ENCODE assay signal across 1 cellular context in the genomic region with DNA sequence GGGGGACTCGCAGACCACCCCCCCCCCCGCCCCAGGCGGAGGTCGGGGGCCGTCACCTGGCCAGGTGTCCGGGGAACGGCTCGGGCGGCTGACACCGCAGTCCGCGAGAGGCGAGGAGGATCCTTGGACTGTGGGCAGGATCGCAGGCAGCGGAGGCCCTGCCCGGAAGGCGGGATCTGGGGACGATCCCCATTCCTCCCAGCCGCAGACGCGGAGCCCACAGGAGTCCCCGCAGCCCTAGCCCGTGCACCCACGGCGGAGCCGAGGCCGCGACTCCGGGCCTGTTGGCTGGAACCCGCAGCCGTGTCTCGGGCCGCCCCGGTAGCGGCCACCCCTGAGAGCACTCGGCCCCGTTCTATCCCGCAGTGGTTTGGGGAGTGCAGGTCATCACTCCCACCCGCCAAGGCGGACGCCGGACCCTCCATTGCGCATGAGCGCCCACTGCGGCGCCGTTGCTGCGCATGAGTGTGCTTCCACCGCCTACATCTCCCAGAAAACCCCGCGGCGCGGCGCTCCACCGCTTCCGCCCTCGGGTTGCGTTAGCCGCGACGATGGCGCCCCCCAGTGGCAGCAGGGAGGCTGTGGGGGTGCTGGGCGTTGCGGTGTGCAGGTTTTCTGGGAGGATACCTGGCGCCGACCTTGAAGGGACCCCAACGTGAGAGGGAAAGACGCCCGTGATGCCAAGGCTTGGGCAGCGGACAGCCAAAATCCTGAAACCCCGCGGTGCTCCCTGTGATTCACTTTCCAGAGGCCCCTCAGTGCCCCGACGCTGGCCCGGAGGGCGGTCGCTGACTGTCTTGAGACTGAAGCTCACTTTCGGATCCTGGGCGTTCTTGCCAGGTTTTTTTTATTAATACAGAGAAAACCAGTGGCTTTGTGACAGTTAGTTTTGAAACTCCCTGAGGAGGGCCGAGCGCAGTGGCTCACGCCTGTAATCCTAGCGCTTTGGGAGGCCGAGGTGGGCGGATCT.
TF ChIP-seq lines count a peak whose summit lies in the region.

No MANE protein-coding gene starts in this region.

TF ChIP-seq in H1, 55 proteins besides CTCF, POLR2A, EP300 and RAD21:
- TF ChIP-seq CREB1 (IDR thresholded peaks at IDR 0.05) (peak; percentile 54; the same call in 1 of the 2 replicates), CHD7 (IDR thresholded peaks at IDR 0.05; ENCODE audit: insufficient replicate concordance, low read length) (no peak), TCF12 (IDR thresholded peaks at IDR 0.05; ENCODE audit: low read depth, low read length) (no peak), SP1 (IDR thresholded peaks at IDR 0.05; ENCODE audit: low read depth, low read length) (0 out of 2 replicates have a peak, but pooled peaks have one; percentile 35), ASH2L (IDR thresholded peaks at IDR 0.05; ENCODE audit: low read length) (peak; percentile 90), NANOG (IDR thresholded peaks at IDR 0.05; ENCODE audit: insufficient read depth, low read depth, low read length, poor library complexity, severe bottlenecking) (no peak), CEBPB (IDR thresholded peaks at IDR 0.05; ENCODE audit: low read depth, low read length) (peak; percentile 72; the same call in 1 of the 2 replicates), RFX5 (IDR thresholded peaks at IDR 0.05; ENCODE audit: borderline replicate concordance, low read depth, low read length) (no peak), TAF7 (optimal IDR thresholded peaks at IDR 0.05; ENCODE audit: borderline replicate concordance, low read depth, low read length) (peak; percentile 47), TBP (IDR thresholded peaks at IDR 0.05; ENCODE audit: low read depth, low read length) (peak; percentile 57), CHD1 (IDR thresholded peaks at IDR 0.05; ENCODE audit: low read depth, low read length) (no peak), HDAC2 (IDR thresholded peaks at IDR 0.05; ENCODE audit: borderline replicate concordance in 1 of 2, low read depth in 2 of 2, low read length in 2 of 2) (peak in 1 of 2 experiments; percentile 50; a peak in 1 of 4 replicates), GABPA (IDR thresholded peaks at IDR 0.05; ENCODE audit: borderline replicate concordance, insufficient read depth, low read length) (peak; percentile 72; the same call in 1 of the 2 replicates), CBX8 (IDR thresholded peaks at IDR 0.05; ENCODE audit: borderline replicate concordance, low read depth, low read length) (no peak), ATF2 (IDR thresholded peaks at IDR 0.05; ENCODE audit: low read length) (0 out of 2 replicates have a peak, but pooled peaks have one; percentile 26), SIRT6 (IDR thresholded peaks at IDR 0.05; ENCODE audit: low read length) (no peak), BACH1 (IDR thresholded peaks at IDR 0.05; ENCODE audit: low read length) (peak; percentile 63; the same call in 1 of the 2 replicates), SP2 (IDR thresholded peaks at IDR 0.05; ENCODE audit: low read length) (no peak), TAF1 (IDR thresholded peaks at IDR 0.05; ENCODE audit: low read depth, low read length) (peak; percentile 72; the same call in 1 of the 2 replicates), YY1 (IDR thresholded peaks at IDR 0.05; ENCODE audit: low read depth, low read length) (peak; percentile 58; the same call in 1 of the 2 replicates), SIN3A (conservative IDR thresholded peaks at IDR 0.05 in 1 of 2, IDR thresholded peaks at IDR 0.05 in 1 of 2; ENCODE audit: low read depth in 1 of 2, low read length in 2 of 2) (peak in 1 of 2 experiments; percentile 72; a peak in 2 of 4 replicates), FOSL1 (IDR thresholded peaks at IDR 0.05; ENCODE audit: insufficient read depth, low read depth, low read length) (no peak), KDM4A (IDR thresholded peaks at IDR 0.05; ENCODE audit: low read depth, low read length, severe bottlenecking) (peak; percentile 99), RNF2 (IDR thresholded peaks at IDR 0.05; ENCODE audit: borderline replicate concordance, low read depth, low read length, missing control alignments, poor library complexity, severe bottlenecking) (no peak), SIX5 (IDR thresholded peaks at IDR 0.05; ENCODE audit: low read depth, low read length) (peak; percentile 64), SRF (IDR thresholded peaks at IDR 0.05; ENCODE audit: low read depth, low read length) (no peak), TEAD4 (IDR thresholded peaks at IDR 0.05; ENCODE audit: low read depth, low read length) (no peak), ZNF274 (IDR thresholded peaks at IDR 0.05; ENCODE audit: borderline replicate concordance, extremely low read depth, low read length) (no peak), BRCA1 (IDR thresholded peaks at IDR 0.05; ENCODE audit: low read depth, low read length) (peak; percentile 13; the same call in 1 of the 2 replicates), CBX5 (IDR thresholded peaks at IDR 0.05; ENCODE audit: low read depth, low read length) (no peak), POLR2AphosphoS5 (IDR thresholded peaks at IDR 0.05; ENCODE audit: low read depth, low read length) (peak; percentile 74), JUND (IDR thresholded peaks at IDR 0.05; ENCODE audit: low read length) (peak; percentile 43; the same call in 1 of the 2 replicates), POU5F1 (IDR thresholded peaks at IDR 0.05; ENCODE audit: low read depth, low read length) (no peak), CHD2 (IDR thresholded peaks at IDR 0.05; ENCODE audit: low read length) (0 out of 2 replicates have a peak, but pooled peaks have one; percentile 31), ATF3 (IDR thresholded peaks at IDR 0.05; ENCODE audit: insufficient read depth, low read depth, low read length) (peak; percentile 53), KDM5A (IDR thresholded peaks at IDR 0.05; ENCODE audit: low read length) (0 out of 2 replicates have a peak, but pooled peaks have one; percentile 34), SUZ12 (IDR thresholded peaks at IDR 0.05; ENCODE audit: low read length) (no peak), EZH2 (IDR thresholded peaks at IDR 0.05; ENCODE audit: low read depth, low read length, severe bottlenecking) (no peak), SP4 (IDR thresholded peaks at IDR 0.05; ENCODE audit: low read length) (peak; percentile 81; the same call in 1 of the 2 replicates), CTBP2 (IDR thresholded peaks at IDR 0.05; ENCODE audit: borderline replicate concordance, insufficient read depth, insufficient read length, low read length) (no peak), RXRA (IDR thresholded peaks at IDR 0.05; ENCODE audit: insufficient read depth, low read depth, low read length) (no peak), PHF8 (conservative IDR thresholded peaks at IDR 0.05; ENCODE audit: low read depth, low read length) (peak; percentile 87), NRF1 (IDR thresholded peaks at IDR 0.05; ENCODE audit: low read depth, low read length) (peak; percentile 92), BCL11A (IDR thresholded peaks at IDR 0.05; ENCODE audit: low read depth in 2 of 2, low read length in 2 of 2) (no peak), KDM1A (IDR thresholded peaks at IDR 0.05; ENCODE audit: borderline replicate concordance, low read length) (no peak)
- TF ChIP-seq, protein P1, sequence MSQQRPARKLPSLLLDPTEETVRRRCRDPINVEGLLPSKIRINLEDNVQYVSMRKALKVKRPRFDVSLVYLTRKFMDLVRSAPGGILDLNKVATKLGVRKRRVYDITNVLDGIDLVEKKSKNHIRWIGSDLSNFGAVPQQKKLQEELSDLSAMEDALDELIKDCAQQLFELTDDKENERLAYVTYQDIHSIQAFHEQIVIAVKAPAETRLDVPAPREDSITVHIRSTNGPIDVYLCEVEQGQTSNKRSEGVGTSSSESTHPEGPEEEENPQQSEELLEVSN (IDR thresholded peaks at IDR 0.05), result no peak
- TF ChIP-seq, protein P2, sequence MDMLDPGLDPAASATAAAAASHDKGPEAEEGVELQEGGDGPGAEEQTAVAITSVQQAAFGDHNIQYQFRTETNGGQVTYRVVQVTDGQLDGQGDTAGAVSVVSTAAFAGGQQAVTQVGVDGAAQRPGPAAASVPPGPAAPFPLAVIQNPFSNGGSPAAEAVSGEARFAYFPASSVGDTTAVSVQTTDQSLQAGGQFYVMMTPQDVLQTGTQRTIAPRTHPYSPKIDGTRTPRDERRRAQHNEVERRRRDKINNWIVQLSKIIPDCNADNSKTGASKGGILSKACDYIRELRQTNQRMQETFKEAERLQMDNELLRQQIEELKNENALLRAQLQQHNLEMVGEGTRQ (IDR thresholded peaks at IDR 0.05; ENCODE audit: low read length), result no peak
- TF ChIP-seq, protein P3, sequence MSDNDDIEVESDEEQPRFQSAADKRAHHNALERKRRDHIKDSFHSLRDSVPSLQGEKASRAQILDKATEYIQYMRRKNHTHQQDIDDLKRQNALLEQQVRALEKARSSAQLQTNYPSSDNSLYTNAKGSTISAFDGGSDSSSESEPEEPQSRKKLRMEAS (IDR thresholded peaks at IDR 0.05), result peak; percentile 24; the same call in 1 of the 2 replicates
